In the genomic region with DNA sequence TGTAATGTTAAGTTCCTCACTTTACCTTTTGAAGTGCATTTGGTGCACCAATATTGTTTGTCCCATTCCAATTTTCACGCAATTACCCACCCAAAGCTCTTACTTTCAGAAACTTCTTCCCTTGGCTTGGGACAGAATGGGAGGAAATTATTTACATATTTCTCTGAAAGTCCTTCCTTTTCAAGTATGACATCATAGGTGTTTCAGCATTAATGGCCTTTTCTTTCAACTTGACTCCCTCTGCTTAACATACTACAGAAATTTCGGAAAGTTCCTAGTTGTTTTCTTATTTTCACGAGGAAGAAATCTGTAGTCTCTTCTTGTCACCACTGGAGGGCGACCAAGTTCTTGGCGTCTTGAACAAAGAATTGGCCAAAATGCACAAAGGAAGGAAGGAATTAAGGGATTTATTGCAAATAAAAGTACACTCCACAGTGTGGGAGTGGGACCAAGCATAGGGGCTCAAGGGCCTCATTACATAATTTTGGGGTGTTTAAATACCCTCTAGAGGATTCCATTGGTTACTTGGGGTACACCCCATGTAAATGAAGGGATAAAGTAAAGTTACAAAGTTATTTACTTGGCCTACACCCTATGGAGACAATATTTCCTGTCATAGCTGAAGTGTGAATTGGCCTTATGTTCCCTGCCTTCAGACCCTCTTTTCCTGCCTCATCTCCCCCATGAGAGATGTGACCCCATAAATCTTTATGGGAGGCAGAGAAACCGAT, we compare ENCODE assay signal across 8 cellular contexts.
DNase-seq lines count a peak whose midpoint lies in the region; ATAC-seq and TF ChIP-seq lines count a peak whose summit lies in the region.

No MANE protein-coding gene starts in this region.

- no peak overlapping the region for H3K4me3 ChIP-seq in body of pancreas
- no peak overlapping the region for H3K4me3 ChIP-seq in coronary artery

- no peak overlapping the region for H3K4me3 Mint-ChIP-seq in activated CD4-positive, alpha-beta T cell treated with anti-CD3 and anti-CD28 coated beads, Interleukin-2, amount 10 ng/mL, durations not matched to agents 7 days and 5 days
- H3K4me3 Mint-ChIP-seq in nephron = no peak overlapping the region
- H3K4me3 Mint-ChIP-seq in effector memory CD8-positive, alpha-beta T cell = no peak overlapping the region

- POLR2A ChIA-PET in activated CD4-positive, alpha-beta T cell treated with anti-CD3 and anti-CD28 coated beads, Interleukin-2, amount 10 ng/mL, durations not matched to agents 7 days and 5 days (lab: Charles Lee) = no interaction called here

- intact Hi-C loops in body of pancreas (cut with DNase I) = no loop called here

- no peak overlapping the region for H3K27ac Mint-ChIP-seq in activated CD4-positive, alpha-beta T cell treated with anti-CD3 and anti-CD28 coated beads, Interleukin-2, amount 10 ng/mL, durations not matched to agents 7 days and 5 days
- no peak overlapping the region for H3K27ac Mint-ChIP-seq in nephron
- no peak overlapping the region for H3K27ac Mint-ChIP-seq in effector memory CD8-positive, alpha-beta T cell

- peak; percentile 6 for DNase-seq in activated CD4-positive, alpha-beta T cell treated with anti-CD3 and anti-CD28 coated beads, Interleukin-2, amount 10 ng/mL, durations not matched to agents 7 days and 5 days
- DNase-seq in activated CD4-positive, alpha-beta T cell treated with anti-CD3 and anti-CD28 coated beads, Interleukin-2, amount 50 U/mL, for 4 hours = no peak
- peak; percentile 17 for DNase-seq in NCI-H226
- peak in 3 of 4 donors; percentile 4 to 13 (median 5) for DNase-seq in body of pancreas
- DNase-seq in HCEC 1CT = no peak
- DNase-seq in coronary artery (ENCODE audit: low spot score) = no peak
- no peak for DNase-seq in effector memory CD8-positive, alpha-beta T cell

- H3K27ac ChIP-seq in body of pancreas (no peak overlapping the region), coronary artery (no peak overlapping the region)

- CTCF ChIA-PET in activated CD4-positive, alpha-beta T cell treated with anti-CD3 and anti-CD28 coated beads, Interleukin-2, amount 10 ng/mL, durations not matched to agents 7 days and 5 days (lab: Charles Lee) = no interaction called here

- TF ChIP-seq CTCF in body of pancreas (IDR thresholded peaks at IDR 0.05) (peak in 6 of 7 experiments; percentile 19 to 30 (median 24)), nephron (IDR thresholded peaks at IDR 0.05; ENCODE audit: unreplicated experiment in 3 of 3) (peak; percentile 34 to 59 (median 46)), coronary artery (IDR thresholded peaks at IDR 0.05) (no peak)

- no peaks in the 10 kb centered on the region for H3K9me3 Mint-ChIP-seq in activated CD4-positive, alpha-beta T cell treated with anti-CD3 and anti-CD28 coated beads, Interleukin-2, amount 10 ng/mL, durations not matched to agents 7 days and 5 days
- no peaks in the 10 kb centered on the region for H3K9me3 Mint-ChIP-seq in nephron
- H3K9me3 Mint-ChIP-seq in effector memory CD8-positive, alpha-beta T cell = peaks cover 3 to 4% of the 10 kb centered on the region in 2 donors

- no peaks in the 10 kb centered on the region for H3K36me3 Mint-ChIP-seq in activated CD4-positive, alpha-beta T cell treated with anti-CD3 and anti-CD28 coated beads, Interleukin-2, amount 10 ng/mL, durations not matched to agents 7 days and 5 days (ENCODE audit: low read depth)
- H3K36me3 Mint-ChIP-seq in nephron (ENCODE audit: low read depth) = no peaks in the 10 kb centered on the region
- H3K36me3 Mint-ChIP-seq in effector memory CD8-positive, alpha-beta T cell (ENCODE audit: insufficient read depth) = no peaks in the 10 kb centered on the region

- WGBS in body of pancreas, 2 donors = 20 to 23% methylated on average over 6 of the region's 6 CpGs

- H3K27me3 ChIP-seq in body of pancreas = no peaks in the 10 kb centered on the region

- no peaks in the 10 kb centered on the region for H3K36me3 ChIP-seq in body of pancreas (replicated peaks in 1 of 2; ENCODE audit: insufficient read depth in 1 of 2, low read depth in 2 of 2)

- H3K27me3 Mint-ChIP-seq in activated CD4-positive, alpha-beta T cell treated with anti-CD3 and anti-CD28 coated beads, Interleukin-2, amount 10 ng/mL, durations not matched to agents 7 days and 5 days = no peaks in the 10 kb centered on the region
- no peaks in the 10 kb centered on the region for H3K27me3 Mint-ChIP-seq in nephron (ENCODE audit: low read depth)
- no peaks in the 10 kb centered on the region for H3K27me3 Mint-ChIP-seq in effector memory CD8-positive, alpha-beta T cell

- H3K9me3 ChIP-seq in body of pancreas = no peaks in the 10 kb centered on the region

- no peak for TF ChIP-seq POLR2A in body of pancreas (IDR thresholded peaks at IDR 0.05)

- no peaks in the 10 kb centered on the region for H3K4me1 ChIP-seq in body of pancreas

- no peak for ATAC-seq in body of pancreas
- no peak for ATAC-seq in effector memory CD8-positive, alpha-beta T cell (replicated peaks)

- no peaks in the 10 kb centered on the region for H3K4me1 Mint-ChIP-seq in activated CD4-positive, alpha-beta T cell treated with anti-CD3 and anti-CD28 coated beads, Interleukin-2, amount 10 ng/mL, durations not matched to agents 7 days and 5 days
- no peaks in the 10 kb centered on the region for H3K4me1 Mint-ChIP-seq in nephron
- H3K4me1 Mint-ChIP-seq in effector memory CD8-positive, alpha-beta T cell (ENCODE audit: low read depth in 2 of 2) = no peaks in the 10 kb centered on the region

Comparison
In these comparisons a context has a peak if more than half of its experiments do, and no peak if none do; other contexts are left out.
1. DNase-seq: peak in activated CD4-positive, alpha-beta T cell treated with anti-CD3 and anti-CD28 coated beads, Interleukin-2, amount 10 ng/mL, durations not matched to agents 7 days and 5 days (single experiment), NCI-H226 (single experiment) and body of pancreas (3 of 4); none in activated CD4-positive, alpha-beta T cell treated with anti-CD3 and anti-CD28 coated beads, Interleukin-2, amount 50 U/mL, for 4 hours (0 of 2), HCEC 1CT (single experiment), coronary artery (single experiment) and effector memory CD8-positive, alpha-beta T cell (0 of 3).